ENCODE assay signal across 8 cellular contexts in genomic region chr19:57389194-57389729, GRCh38. TPM values are rescaled to one million over a fixed set of nuclear protein-coding genes. Genes with fewer than 3 reads are reported as not detected.
A peak's percentile ranks its signal among the peaks of the same experiment; 100 is the strongest.
DNase-seq lines count a peak whose midpoint lies in the region; ATAC-seq and TF ChIP-seq lines count a peak whose summit lies in the region.

No MANE protein-coding gene starts in this region.

- DNase-seq in activated B cell treated with CpG ODN at 0.5 μM for 24 hours = no peak
- DNase-seq in stimulated activated naive CD8-positive, alpha-beta T cell treated with anti-CD3 and anti-CD28 coated beads, Interleukin-15, amount 100 ng/mL, for 72 hours = no peak
- no peak for DNase-seq in GM13977 (ENCODE audit: low spot score)
- no peak for DNase-seq in medulla oblongata (ENCODE audit: extremely low spot score)

- H3K4me3 Mint-ChIP-seq in activated B cell treated with CpG ODN at 0.5 μM for 24 hours = peak overlapping the region; percentile 94
- H3K4me3 Mint-ChIP-seq in stimulated activated naive CD8-positive, alpha-beta T cell treated with anti-CD3 and anti-CD28 coated beads, Interleukin-15, amount 100 ng/mL, for 72 hours = peak overlapping the region; percentile 94 to 97

- POLR2A ChIA-PET in HEK293 (lab: Yijun Ruan, JAX) = interaction anchor here (0.6 to 1.9 kb wide), 12 partner anchors 9 to 1173 kb away, joined by 3 to 22 read pairs (median 4); partner anchors contain the start of genes TRAPPC2B, ZNF211, ZNF264 and ZNF304
- POLR2A ChIA-PET in activated B cell treated with CpG ODN at 0.5 μM for 24 hours (lab: Charles Lee) = interaction anchor here (0.6 to 2.4 kb wide), 14 partner anchors 21 to 1074 kb away, joined by 3 to 22 read pairs (median 5); partner anchors contain the start of genes TRAPPC2B, ZNF154, ZNF274 and ZNF304

- H3K36me3 Mint-ChIP-seq in activated B cell treated with CpG ODN at 0.5 μM for 24 hours (ENCODE audit: low read depth) = peaks cover 31% of the 10 kb centered on the region

- no peak for ATAC-seq in activated B cell treated with CpG ODN at 0.5 μM for 24 hours (ENCODE audit: low read depth)
- ATAC-seq in stimulated activated naive CD8-positive, alpha-beta T cell treated with anti-CD3 and anti-CD28 coated beads, Interleukin-15, amount 100 ng/mL, for 72 hours = no peak
- no peak for ATAC-seq in GM19467 (IDR thresholded peaks at IDR 0.05; ENCODE audit: unreplicated experiment)
- no peak for ATAC-seq in HG03097 (IDR thresholded peaks at IDR 0.05; ENCODE audit: low FRiP score, unreplicated experiment)

- peak overlapping the region; percentile 79 for H3K4me3 ChIP-seq in HEK293 (ENCODE audit: low read depth, low read length)
- peak overlapping the region; percentile 45 for H3K4me3 ChIP-seq in iPS-11a (ENCODE audit: low read depth, low read length)

- intact Hi-C loops in activated B cell treated with CpG ODN at 0.5 μM for 24 hours (cut with micrococcal nuclease) = loop anchor here (1.0 to 5.0 kb wide), 12 partner anchors 22 to 996 kb away; partner anchors contain the start of genes ERVK3-1, TRAPPC2B, ZNF17 and ZNF264

- TF ChIP-seq CTCF in HEK293 (tag by site-specific recombination; IDR thresholded peaks at IDR 0.05) (no peak), activated B cell treated with CpG ODN at 0.5 μM for 24 hours (IDR thresholded peaks at IDR 0.05) (no peak), GM13977 (IDR thresholded peaks at IDR 0.05; ENCODE audit: extremely low read depth, insufficient read depth, missing control alignments) (no peak)

- peaks cover 32% of the 10 kb centered on the region for H3K4me1 Mint-ChIP-seq in activated B cell treated with CpG ODN at 0.5 μM for 24 hours
- H3K4me1 Mint-ChIP-seq in stimulated activated naive CD8-positive, alpha-beta T cell treated with anti-CD3 and anti-CD28 coated beads, Interleukin-15, amount 100 ng/mL, for 72 hours = peaks cover 29% of the 10 kb centered on the region

- peak overlapping the region; percentile 91 for H3K27ac Mint-ChIP-seq in activated B cell treated with CpG ODN at 0.5 μM for 24 hours
- peak overlapping the region; percentile 94 to 97 for H3K27ac Mint-ChIP-seq in stimulated activated naive CD8-positive, alpha-beta T cell treated with anti-CD3 and anti-CD28 coated beads, Interleukin-15, amount 100 ng/mL, for 72 hours

- CTCF ChIA-PET in HEK293 (lab: Yijun Ruan, JAX) (interaction anchor here (0.6 to 1.2 kb wide), 4 partner anchors 84 to 770 kb away, joined by 3 to 7 read pairs (median 3); no protein-coding TSS in a partner anchor), activated B cell treated with CpG ODN at 0.5 μM for 24 hours (lab: Charles Lee) (interaction anchor here (1.0 kb wide), 1 partner anchor 17 kb away, joined by 3 read pairs; no protein-coding TSS in a partner anchor)

- in situ Hi-C loops in GM13977 (cut with MboI; ENCODE audit: low pct_unique_long_range_greater_than_20kb, low sequenced_read_pairs, unreplicated experiment) = no loop called here

- peaks cover 3% of the 10 kb centered on the region for H3K9me3 Mint-ChIP-seq in activated B cell treated with CpG ODN at 0.5 μM for 24 hours
- H3K9me3 Mint-ChIP-seq in stimulated activated naive CD8-positive, alpha-beta T cell treated with anti-CD3 and anti-CD28 coated beads, Interleukin-15, amount 100 ng/mL, for 72 hours = peaks cover 7 to 9% of the 10 kb centered on the region in 2 donors

- H3K36me3 ChIP-seq in HEK293 (ENCODE audit: control insufficient read depth in 2 of 2, insufficient read depth in 1 of 2, low read length in 2 of 2) = peaks cover 10 to 16% of the 10 kb centered on the region in 2 experiments; a peak in 2 of 3 replicates

- peaks cover 6% of the 10 kb centered on the region for H3K4me1 ChIP-seq in HEK293 (ENCODE audit: control insufficient read depth, insufficient read depth, low read length)

- no peaks in the 10 kb centered on the region for H3K27me3 Mint-ChIP-seq in activated B cell treated with CpG ODN at 0.5 μM for 24 hours
- no peaks in the 10 kb centered on the region for H3K27me3 Mint-ChIP-seq in stimulated activated naive CD8-positive, alpha-beta T cell treated with anti-CD3 and anti-CD28 coated beads, Interleukin-15, amount 100 ng/mL, for 72 hours

- H3K9me3 ChIP-seq in HEK293 (ENCODE audit: control insufficient read depth, insufficient read depth, low read depth, low read length) = no peaks in the 10 kb centered on the region

- peak overlapping the region; percentile 52 for H3K27ac ChIP-seq in HEK293 (ENCODE audit: extremely low read depth, low read depth, low read length)

TF ChIP-seq in HEK293, 187 proteins besides CTCF, POLR2A, EP300 and RAD21:
- no peak for TF ChIP-seq PRDM1 (tag by site-specific recombination; IDR thresholded peaks at IDR 0.05)
- TF ChIP-seq, protein P1, sequence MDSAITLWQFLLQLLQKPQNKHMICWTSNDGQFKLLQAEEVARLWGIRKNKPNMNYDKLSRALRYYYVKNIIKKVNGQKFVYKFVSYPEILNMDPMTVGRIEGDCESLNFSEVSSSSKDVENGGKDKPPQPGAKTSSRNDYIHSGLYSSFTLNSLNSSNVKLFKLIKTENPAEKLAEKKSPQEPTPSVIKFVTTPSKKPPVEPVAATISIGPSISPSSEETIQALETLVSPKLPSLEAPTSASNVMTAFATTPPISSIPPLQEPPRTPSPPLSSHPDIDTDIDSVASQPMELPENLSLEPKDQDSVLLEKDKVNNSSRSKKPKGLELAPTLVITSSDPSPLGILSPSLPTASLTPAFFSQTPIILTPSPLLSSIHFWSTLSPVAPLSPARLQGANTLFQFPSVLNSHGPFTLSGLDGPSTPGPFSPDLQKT (IDR thresholded peaks at IDR 0.05; ENCODE audit: borderline replicate concordance, low read depth, low read length) = 0 out of 2 replicates have a peak, but pooled peaks have one; percentile 61

RNA-seq across cellular contexts. Expression of gene ZNF548, which starts 0.4 kb away (rescaled TPM):
- total RNA-seq in activated B cell treated with CpG ODN at 0.5 μM for 24 hours = 38.7 and 39.7 TPM in 2 replicates

RNA-seq across cellular contexts. Expression of gene ZNF17, which starts 21.7 kb away (rescaled TPM):
- 16.1 and 18.6 TPM in 2 replicates for total RNA-seq in activated B cell treated with CpG ODN at 0.5 μM for 24 hours

RNA-seq across cellular contexts. Expression of gene TRAPPC2B, which starts 25.9 kb away (rescaled TPM):
- 9.7 and 10.2 TPM in 2 replicates for total RNA-seq in activated B cell treated with CpG ODN at 0.5 μM for 24 hours

RNA-seq across cellular contexts. Expression of gene ZNF547, which starts 25.9 kb away (rescaled TPM):
- 6.0 and 6.3 TPM in 2 replicates for total RNA-seq in activated B cell treated with CpG ODN at 0.5 μM for 24 hours

RNA-seq across cellular contexts. Expression of gene ZNF304, which starts 38.2 kb away (rescaled TPM):
- 12.4 and 13.5 TPM in 2 replicates for total RNA-seq in activated B cell treated with CpG ODN at 0.5 μM for 24 hours
